In the genomic region with DNA sequence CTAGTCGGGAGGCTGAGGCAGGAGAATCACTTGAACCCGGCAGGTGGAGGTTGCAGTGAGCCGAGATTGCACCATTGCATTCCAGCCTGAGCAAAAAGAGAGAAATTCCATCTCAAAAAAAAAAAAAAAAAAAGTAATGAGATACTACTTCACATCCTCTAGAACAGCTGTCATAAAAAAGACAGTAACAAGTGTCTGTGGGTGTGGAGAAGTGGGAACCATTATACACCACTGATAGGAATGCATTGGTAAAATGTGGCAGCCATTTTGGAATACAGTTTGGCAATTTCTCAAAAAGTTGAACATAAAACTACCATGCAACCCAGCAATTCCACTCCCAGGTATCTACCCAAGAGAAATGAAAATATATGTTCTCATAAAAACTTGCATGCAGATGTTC, we compare ENCODE assay signal across 27 cellular contexts.
"Had no signal": no experiment of that assay in that cellular context is flagged by ENCODE, and none has a peak within 500 bp of the region (broad histone marks: within the 10 kb centered on the region; RNA-seq: fewer than 3 reads in every experiment).

No MANE protein-coding gene starts in this region.

- H3K9me3 Mint-ChIP-seq: dendritic cell treated with granulocyte-macrophage colony-stimulating factor and Interleukin-4, amounts not matched to agents 40 ng/mL and 50 ng/mL, for 4 days; effector memory CD8-positive, alpha-beta T cell; endodermal cell; mesothelial cell of epicardium had no signal

- H3K27me3 Mint-ChIP-seq: dendritic cell treated with granulocyte-macrophage colony-stimulating factor and Interleukin-4, amounts not matched to agents 40 ng/mL and 50 ng/mL, for 4 days had no signal

- H3K27ac Mint-ChIP-seq: dendritic cell treated with granulocyte-macrophage colony-stimulating factor and Interleukin-4, amounts not matched to agents 40 ng/mL and 50 ng/mL, for 4 days; effector memory CD8-positive, alpha-beta T cell; endodermal cell; immature natural killer cell; mesothelial cell of epicardium; naive B cell had no signal

- FAIRE-seq: endometrium, kidney had no signal

- H3K4me3 Mint-ChIP-seq: dendritic cell treated with granulocyte-macrophage colony-stimulating factor and Interleukin-4, amounts not matched to agents 40 ng/mL and 50 ng/mL, for 4 days; effector memory CD8-positive, alpha-beta T cell; endodermal cell; immature natural killer cell; mesothelial cell of epicardium; naive B cell had no signal

- H3K27ac ChIP-seq: colonic mucosa, epithelial cell of prostate, esophagus squamous epithelium, gastroesophageal sphincter, heart left ventricle, hepatocyte, left lung, lower lobe of right lung had no signal

- H3K4me1 ChIP-seq: colonic mucosa, esophagus squamous epithelium, gastroesophageal sphincter, heart left ventricle, left lung, lower lobe of right lung had no signal

- H3K4me2 ChIP-seq: hepatocyte had no signal

- H2AFZ ChIP-seq: hepatocyte had no signal

- H3K4me1 Mint-ChIP-seq: endodermal cell, immature natural killer cell, mesothelial cell of epicardium, naive B cell had no signal

- DNase-seq: colonic mucosa; cortex of kidney; effector CD8-positive, alpha-beta T cell; effector memory CD8-positive, alpha-beta T cell; endodermal cell; erythroblast; esophagus squamous epithelium; foreskin fibroblast; foreskin melanocyte; heart left ventricle; hypothalamus; immature natural killer cell; islet precursor cell; kidney; kidney glomerular epithelial cell; left lung; left ventricle myocardium superior; lower lobe of right lung; mesenchymal stem cell; naive B cell had no signal

- H3K36me3 Mint-ChIP-seq: immature natural killer cell, naive B cell had no signal

- H3K36me3 ChIP-seq: colonic mucosa, esophagus squamous epithelium, gastroesophageal sphincter, left lung, lower lobe of right lung had no signal

- H3K27me3 ChIP-seq: colonic mucosa, gastroesophageal sphincter, heart left ventricle, hepatocyte, left lung had no signal

- ATAC-seq: effector memory CD8-positive, alpha-beta T cell; esophagus mucosa; gastroesophageal sphincter; heart left ventricle; left lung; left ventricle myocardium superior; lower lobe of right lung had no signal

- H3K79me2 ChIP-seq: hepatocyte had no signal

- H3K4me3 ChIP-seq: colonic mucosa, esophagus squamous epithelium, gastroesophageal sphincter, heart left ventricle, hepatocyte, left lung, lower lobe of right lung had no signal

- H3K9me3 ChIP-seq: colonic mucosa, esophagus squamous epithelium, gastroesophageal sphincter, heart left ventricle, left lung, lower lobe of right lung had no signal
